ENCODE assay signal across 1 cellular context in genomic region chr11:87037450-87038234, GRCh38.
TF ChIP-seq lines count a peak whose summit lies in the region.

TMEM135 (plus strand) TSS chr11:87037934; CDS start chr11:87038046, 112 bp downstream.

TF ChIP-seq in HepG2, 621 proteins besides CTCF, POLR2A, EP300 and RAD21 (continued from another document and continues in another):
- TF ChIP-seq, protein P1, sequence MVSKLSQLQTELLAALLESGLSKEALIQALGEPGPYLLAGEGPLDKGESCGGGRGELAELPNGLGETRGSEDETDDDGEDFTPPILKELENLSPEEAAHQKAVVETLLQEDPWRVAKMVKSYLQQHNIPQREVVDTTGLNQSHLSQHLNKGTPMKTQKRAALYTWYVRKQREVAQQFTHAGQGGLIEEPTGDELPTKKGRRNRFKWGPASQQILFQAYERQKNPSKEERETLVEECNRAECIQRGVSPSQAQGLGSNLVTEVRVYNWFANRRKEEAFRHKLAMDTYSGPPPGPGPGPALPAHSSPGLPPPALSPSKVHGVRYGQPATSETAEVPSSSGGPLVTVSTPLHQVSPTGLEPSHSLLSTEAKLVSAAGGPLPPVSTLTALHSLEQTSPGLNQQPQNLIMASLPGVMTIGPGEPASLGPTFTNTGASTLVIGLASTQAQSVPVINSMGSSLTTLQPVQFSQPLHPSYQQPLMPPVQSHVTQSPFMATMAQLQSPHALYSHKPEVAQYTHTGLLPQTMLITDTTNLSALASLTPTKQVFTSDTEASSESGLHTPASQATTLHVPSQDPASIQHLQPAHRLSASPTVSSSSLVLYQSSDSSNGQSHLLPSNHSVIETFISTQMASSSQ (IDR thresholded peaks at IDR 0.05; ENCODE audit: low read depth): no peak
- TF ChIP-seq, protein P1 (CRISPR knock-in tag; IDR thresholded peaks at IDR 0.05; ENCODE audit: borderline replicate concordance): peak; percentile 82; the same call in 1 of the 2 replicates
- TF ChIP-seq HIVEP1 (CRISPR knock-in tag; IDR thresholded peaks at IDR 0.05): no peak
- no peak for TF ChIP-seq ATF1 (CRISPR knock-in tag; IDR thresholded peaks at IDR 0.05)
- peak; percentile 75; the same call in 1 of the 2 replicates for TF ChIP-seq ZNF619 (CRISPR knock-in tag; IDR thresholded peaks at IDR 0.05)
- TF ChIP-seq KAT2B (IDR thresholded peaks at IDR 0.05; ENCODE audit: borderline replicate concordance, low read depth, low read length): no peak
- TF ChIP-seq CEBPB (IDR thresholded peaks at IDR 0.05; ENCODE audit: borderline replicate concordance, low read depth, low read length): no peak
- TF ChIP-seq ZNF629 (CRISPR knock-in tag; conservative IDR thresholded peaks at IDR 0.05): peak; percentile 64; the same call in 1 of the 2 replicates
- TF ChIP-seq RELA (CRISPR knock-in tag; IDR thresholded peaks at IDR 0.05): no peak
- peak; percentile 91 for TF ChIP-seq HDAC1 (CRISPR knock-in tag; IDR thresholded peaks at IDR 0.05)
- peak; percentile 91; the same call in 1 of the 2 replicates for TF ChIP-seq HOMEZ (CRISPR knock-in tag; IDR thresholded peaks at IDR 0.05; ENCODE audit: low read depth)
- TF ChIP-seq, protein P2, sequence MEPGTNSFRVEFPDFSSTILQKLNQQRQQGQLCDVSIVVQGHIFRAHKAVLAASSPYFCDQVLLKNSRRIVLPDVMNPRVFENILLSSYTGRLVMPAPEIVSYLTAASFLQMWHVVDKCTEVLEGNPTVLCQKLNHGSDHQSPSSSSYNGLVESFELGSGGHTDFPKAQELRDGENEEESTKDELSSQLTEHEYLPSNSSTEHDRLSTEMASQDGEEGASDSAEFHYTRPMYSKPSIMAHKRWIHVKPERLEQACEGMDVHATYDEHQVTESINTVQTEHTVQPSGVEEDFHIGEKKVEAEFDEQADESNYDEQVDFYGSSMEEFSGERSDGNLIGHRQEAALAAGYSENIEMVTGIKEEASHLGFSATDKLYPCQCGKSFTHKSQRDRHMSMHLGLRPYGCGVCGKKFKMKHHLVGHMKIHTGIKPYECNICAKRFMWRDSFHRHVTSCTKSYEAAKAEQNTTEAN (CRISPR knock-in tag; conservative IDR thresholded peaks at IDR 0.05): no peak; the same call in 1 of the 2 replicates
- TF ChIP-seq XBP1 (CRISPR knock-in tag; IDR thresholded peaks at IDR 0.05): no peak
- TF ChIP-seq ZNF362 (CRISPR knock-in tag; IDR thresholded peaks at IDR 0.05; ENCODE audit: borderline replicate concordance): peak; percentile 69; the same call in 1 of the 2 replicates
- no peak; the same call in 1 of the 2 replicates for TF ChIP-seq NFKBIZ (CRISPR knock-in tag; IDR thresholded peaks at IDR 0.05)
- no peak for TF ChIP-seq ZBTB7B (CRISPR knock-in tag; IDR thresholded peaks at IDR 0.05)
- no peak for TF ChIP-seq ZNF713 (CRISPR knock-in tag; IDR thresholded peaks at IDR 0.05)
- TF ChIP-seq PAWR (CRISPR knock-in tag; IDR thresholded peaks at IDR 0.05; ENCODE audit: borderline replicate concordance): no peak
- no peak for TF ChIP-seq SMARCE1 (IDR thresholded peaks at IDR 0.05; ENCODE audit: borderline replicate concordance)
- TF ChIP-seq HOXA9 (CRISPR knock-in tag; IDR thresholded peaks at IDR 0.05; ENCODE audit: borderline replicate concordance): no peak
- no peak for TF ChIP-seq ZNF333 (CRISPR knock-in tag; IDR thresholded peaks at IDR 0.05; ENCODE audit: borderline replicate concordance)
- TF ChIP-seq ZMYM4 (CRISPR knock-in tag; IDR thresholded peaks at IDR 0.05): peak; percentile 96
- TF ChIP-seq PATZ1 (CRISPR knock-in tag; IDR thresholded peaks at IDR 0.05): peak; percentile 86
- TF ChIP-seq MXD4 (CRISPR knock-in tag; IDR thresholded peaks at IDR 0.05): no peak
- TF ChIP-seq MAFG (CRISPR knock-in tag; IDR thresholded peaks at IDR 0.05): no peak
- TF ChIP-seq ZNF124 (CRISPR knock-in tag; IDR thresholded peaks at IDR 0.05): peak; percentile 73; the same call in 1 of the 2 replicates
- TF ChIP-seq SRF (IDR thresholded peaks at IDR 0.05; ENCODE audit: low read depth, low read length): no peak; the same call in 1 of the 2 replicates
- no peak for TF ChIP-seq ONECUT2 (CRISPR knock-in tag; IDR thresholded peaks at IDR 0.05)
- no peak for TF ChIP-seq ZFP36 (IDR thresholded peaks at IDR 0.05; ENCODE audit: borderline replicate concordance, low read depth, low read length, partially characterized antibody)
- no peak for TF ChIP-seq ZNF282 (IDR thresholded peaks at IDR 0.05; ENCODE audit: partially characterized antibody)
- TF ChIP-seq ZNF577 (CRISPR knock-in tag; IDR thresholded peaks at IDR 0.05; ENCODE audit: borderline replicate concordance, low read depth): no peak
- TF ChIP-seq BCL6 (CRISPR knock-in tag; IDR thresholded peaks at IDR 0.05): peak; percentile 90
- TF ChIP-seq CBX5 (CRISPR knock-in tag; IDR thresholded peaks at IDR 0.05; ENCODE audit: borderline replicate concordance): peak; percentile 49; the same call in 1 of the 2 replicates
- peak; percentile 63; the same call in 1 of the 2 replicates for TF ChIP-seq ZNF607 (CRISPR knock-in tag; IDR thresholded peaks at IDR 0.05; ENCODE audit: borderline replicate concordance)
- TF ChIP-seq NFYC (CRISPR knock-in tag; IDR thresholded peaks at IDR 0.05): peak; percentile 82
- TF ChIP-seq ZNF33A (CRISPR knock-in tag; IDR thresholded peaks at IDR 0.05; ENCODE audit: borderline replicate concordance): no peak; the same call in 1 of the 2 replicates
- TF ChIP-seq IRF1 (CRISPR knock-in tag; IDR thresholded peaks at IDR 0.05; ENCODE audit: low read depth): no peak
- no peak for TF ChIP-seq ZNF251 (CRISPR knock-in tag; IDR thresholded peaks at IDR 0.05)
- no peak for TF ChIP-seq TERF1 (CRISPR knock-in tag; IDR thresholded peaks at IDR 0.05)
- TF ChIP-seq ZNF253 (CRISPR knock-in tag; IDR thresholded peaks at IDR 0.05; ENCODE audit: borderline replicate concordance): no peak
- peak; percentile 80 for TF ChIP-seq BHLHE40 (IDR thresholded peaks at IDR 0.05; ENCODE audit: low read length)
- no peak; the same call in 1 of the 2 replicates for TF ChIP-seq STAT6 (CRISPR knock-in tag; IDR thresholded peaks at IDR 0.05; ENCODE audit: borderline replicate concordance)
- TF ChIP-seq TCF7L2 (IDR thresholded peaks at IDR 0.05; ENCODE audit: low read depth, low read length): no peak
- TF ChIP-seq MLX (CRISPR knock-in tag; IDR thresholded peaks at IDR 0.05): peak; percentile 71; the same call in 1 of the 2 replicates
- peak; percentile 74 for TF ChIP-seq POLR2AphosphoS5 (IDR thresholded peaks at IDR 0.05; ENCODE audit: low read depth, low read length)
- no peak for TF ChIP-seq RBAK (CRISPR knock-in tag; IDR thresholded peaks at IDR 0.05)
- peak; percentile 92 for TF ChIP-seq RARA (CRISPR knock-in tag; IDR thresholded peaks at IDR 0.05)
- TF ChIP-seq ZNF724P (CRISPR knock-in tag; IDR thresholded peaks at IDR 0.05; ENCODE audit: borderline replicate concordance): no peak
- TF ChIP-seq ZNF12 (CRISPR knock-in tag; IDR thresholded peaks at IDR 0.05): 0 out of 2 replicates have a peak, but pooled peaks have one; percentile 47
- 0 out of 2 replicates have a peak, but pooled peaks have one; percentile 7 for TF ChIP-seq ZFP36L2 (CRISPR knock-in tag; IDR thresholded peaks at IDR 0.05)
- TF ChIP-seq ZNF30 (CRISPR knock-in tag; IDR thresholded peaks at IDR 0.05): no peak
- no peak for TF ChIP-seq RFX3 (CRISPR knock-in tag; IDR thresholded peaks at IDR 0.05)
- TF ChIP-seq FOXK1 (CRISPR knock-in tag; IDR thresholded peaks at IDR 0.05; ENCODE audit: borderline replicate concordance, low read depth): peak; percentile 43; the same call in 1 of the 2 replicates
- TF ChIP-seq, protein P3, sequence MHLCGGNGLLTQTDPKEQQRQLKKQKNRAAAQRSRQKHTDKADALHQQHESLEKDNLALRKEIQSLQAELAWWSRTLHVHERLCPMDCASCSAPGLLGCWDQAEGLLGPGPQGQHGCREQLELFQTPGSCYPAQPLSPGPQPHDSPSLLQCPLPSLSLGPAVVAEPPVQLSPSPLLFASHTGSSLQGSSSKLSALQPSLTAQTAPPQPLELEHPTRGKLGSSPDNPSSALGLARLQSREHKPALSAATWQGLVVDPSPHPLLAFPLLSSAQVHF (CRISPR knock-in tag; IDR thresholded peaks at IDR 0.05): no peak
- no peak for TF ChIP-seq IKZF4 (CRISPR knock-in tag; IDR thresholded peaks at IDR 0.05; ENCODE audit: borderline replicate concordance, low read depth, not compliant biosample characterization)
